ENCODE assay signal across 8 cellular contexts in the genomic region with DNA sequence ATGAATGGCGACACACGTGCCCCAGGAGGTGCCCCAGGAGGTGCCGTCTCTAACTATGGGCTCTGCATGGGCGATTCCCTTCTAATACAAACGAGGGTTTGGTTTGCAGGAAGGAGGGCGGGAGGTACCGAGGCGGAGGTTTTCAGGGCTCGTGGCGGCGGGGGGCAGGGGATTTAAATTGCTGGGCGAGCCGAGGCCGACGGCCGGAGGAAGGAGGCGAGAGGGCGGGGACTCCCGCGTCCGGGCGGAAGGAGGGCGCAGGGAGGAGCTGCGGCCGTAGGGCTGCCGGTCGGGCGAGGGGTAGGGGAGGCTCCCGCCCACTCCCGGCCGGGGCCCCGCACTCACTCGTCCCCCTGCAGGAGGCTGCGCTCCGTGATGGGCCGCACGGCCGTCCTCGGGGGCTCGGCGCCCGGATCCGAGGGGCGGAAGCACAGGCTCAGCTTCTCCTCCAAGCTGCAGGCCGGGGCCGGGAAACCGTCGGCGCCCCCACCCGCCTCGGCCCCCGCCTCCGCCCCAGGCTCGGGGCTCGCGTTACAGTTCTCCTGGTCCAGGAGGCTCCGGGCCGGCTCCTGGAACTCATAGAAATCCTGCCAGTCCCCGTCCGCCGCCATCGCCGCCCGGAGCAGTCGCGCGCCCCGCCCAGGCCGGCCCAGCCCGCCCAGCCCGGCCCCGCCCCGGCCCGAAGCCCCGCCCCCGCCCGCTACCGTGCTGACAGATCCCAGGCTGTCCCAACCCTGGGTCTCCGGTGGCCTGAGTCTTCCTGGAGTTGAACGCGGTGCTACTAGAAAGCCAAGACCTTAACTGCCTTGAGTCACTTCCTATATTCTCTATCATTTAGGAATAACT. TPM values are rescaled to one million over a fixed set of nuclear protein-coding genes. Genes with fewer than 3 reads are reported as not detected.
DNase-seq lines count a peak whose midpoint lies in the region; ATAC-seq and TF ChIP-seq lines count a peak whose summit lies in the region.

A gene with protein sequence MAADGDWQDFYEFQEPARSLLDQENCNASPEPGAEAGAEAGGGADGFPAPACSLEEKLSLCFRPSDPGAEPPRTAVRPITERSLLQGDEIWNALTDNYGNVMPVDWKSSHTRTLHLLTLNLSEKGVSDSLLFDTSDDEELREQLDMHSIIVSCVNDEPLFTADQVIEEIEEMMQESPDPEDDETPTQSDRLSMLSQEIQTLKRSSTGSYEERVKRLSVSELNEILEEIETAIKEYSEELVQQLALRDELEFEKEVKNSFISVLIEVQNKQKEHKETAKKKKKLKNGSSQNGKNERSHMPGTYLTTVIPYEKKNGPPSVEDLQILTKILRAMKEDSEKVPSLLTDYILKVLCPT (minus strand): TSS at position 637 of the 846 bp plus-strand sequence. CDS start 26 bp downstream, at position 611.

- H3K27me3 ChIP-seq in BLaER1 (no peaks in the 10 kb centered on the region), duodenal mucosa (ENCODE audit: control insufficient read depth in 1 of 2, insufficient read depth in 2 of 2, low read length in 2 of 2) (no peaks in the 10 kb centered on the region), right lobe of liver (no peaks in the 10 kb centered on the region)

- POLR2A ChIA-PET in activated CD4-positive, alpha-beta memory T cell treated with anti-CD3 and anti-CD28 coated beads for 36 hours (lab: Charles Lee), result interaction anchor here (1.2 kb wide), 1 partner anchor 10 kb away, joined by 3 read pairs; no protein-coding TSS in a partner anchor

- H3K36me3 ChIP-seq in BLaER1 (peaks cover 25% of the 10 kb centered on the region), duodenal mucosa (ENCODE audit: control insufficient read depth in 1 of 2, insufficient read depth in 2 of 2, low read length in 2 of 2) (no peaks in the 10 kb centered on the region), right lobe of liver (no peaks in the 10 kb centered on the region)

- no peaks in the 10 kb centered on the region for H3K27me3 Mint-ChIP-seq in activated CD4-positive, alpha-beta memory T cell treated with anti-CD3 and anti-CD28 coated beads for 36 hours

- no peaks in the 10 kb centered on the region for H3K9me3 Mint-ChIP-seq in activated CD4-positive, alpha-beta memory T cell treated with anti-CD3 and anti-CD28 coated beads for 36 hours

- CTCF ChIA-PET in activated CD4-positive, alpha-beta memory T cell treated with anti-CD3 and anti-CD28 coated beads for 36 hours (lab: Charles Lee), result interaction anchor here (0.7 kb wide), 1 partner anchor 245 kb away, joined by 3 read pairs; no protein-coding TSS in a partner anchor

- WGBS in right lobe of liver (ENCODE audit: insufficient coverage, low coverage, low lambda C conversion rate, missing lambda C conversion rate), result under 1% methylated on average over 25 of the region's 81 CpGs

- H3K4me1 ChIP-seq in BLaER1 (peaks cover 18% of the 10 kb centered on the region), duodenal mucosa (ENCODE audit: control insufficient read depth in 1 of 2, insufficient read depth in 2 of 2, low read length in 2 of 2) (peaks cover 28 to 30% of the 10 kb centered on the region in 2 donors), right lobe of liver (peaks cover 0 to 18% (median 2%) of the 10 kb centered on the region in 4 donors)

- intact Hi-C loops in activated CD4-positive, alpha-beta memory T cell treated with anti-CD3 and anti-CD28 coated beads for 36 hours (cut with micrococcal nuclease), result loop anchor here (5.0 kb wide), 2 partner anchors 240 to 370 kb away; a partner anchor contains a TSS
- intact Hi-C loops in right lobe of liver (cut with DNase I), result no loop called here

- no peak for TF ChIP-seq CTCF in right lobe of liver (IDR thresholded peaks at IDR 0.05)

- DNase-seq in NCI-H526 treated with DMSO at 0.1 percent for 48 hours (lab: John Stamatoyannopoulos, UW) (peak; percentile 62), right lobe of liver (peak; percentile 78 to 85 (median 81))
- peak; percentile 78 for DNase-seq in activated CD4-positive, alpha-beta memory T cell treated with anti-CD3 and anti-CD28 coated beads for 36 hours
- peak in 2 of 3 donors; percentile 22 to 50 for DNase-seq in stimulated activated CD4-positive, alpha-beta T cell treated with anti-CD3 and anti-CD28 coated beads, TNF-alpha, amount 100 ng/mL, for 1 hour (ENCODE audit: low read depth in 3 of 3, low spot score in 1 of 3)

- H3K9me3 ChIP-seq in BLaER1, result peaks cover 7% of the 10 kb centered on the region; the same call in 1 of the 2 replicates
- H3K9me3 ChIP-seq in duodenal mucosa (ENCODE audit: control insufficient read depth in 1 of 2, low read length in 2 of 2), result no peaks in the 10 kb centered on the region
- no peaks in the 10 kb centered on the region for H3K9me3 ChIP-seq in right lobe of liver

- peak; percentile 63 for TF ChIP-seq POLR2A in GM19193 (IDR thresholded peaks at IDR 0.05; ENCODE audit: extremely low read depth, insufficient read depth, insufficient read length)
- peak; percentile 41 for TF ChIP-seq POLR2A in right lobe of liver (IDR thresholded peaks at IDR 0.05)

- H3K4me3 ChIP-seq in BLaER1, result peak within 1 kb of the TSS; percentile 80
- peak within 1 kb of the TSS; percentile 77 to 98 for H3K4me3 ChIP-seq in duodenal mucosa (ENCODE audit: low read depth in 1 of 2, low read length in 2 of 2)
- peak within 1 kb of the TSS; percentile 77 to 100 (median 100) for H3K4me3 ChIP-seq in right lobe of liver

- H3K27ac ChIP-seq in BLaER1, result peak within 1 kb of the TSS; percentile 82
- peak within 1 kb of the TSS; percentile 78 for H3K27ac ChIP-seq in duodenal mucosa (ENCODE audit: low read depth, low read length)
- H3K27ac ChIP-seq in right lobe of liver, result peak within 1 kb of the TSS; percentile 87 to 93 (median 93)

- H3K9ac ChIP-seq in BLaER1 (peak within 1 kb of the TSS; percentile 84), duodenal mucosa (ENCODE audit: low read depth in 1 of 2, low read length in 2 of 2) (peak within 1 kb of the TSS; percentile 58 to 70)

- peaks cover 31% of the 10 kb centered on the region for H3K4me1 Mint-ChIP-seq in activated CD4-positive, alpha-beta memory T cell treated with anti-CD3 and anti-CD28 coated beads for 36 hours (ENCODE audit: low read depth)

- ATAC-seq in HG03378 (IDR thresholded peaks at IDR 0.05; ENCODE audit: unreplicated experiment), result peak; percentile 96
- peak; percentile 98 to 99 (median 98) for ATAC-seq in right lobe of liver

- peak within 1 kb of the TSS; percentile 84 for H3K4me2 ChIP-seq in BLaER1

- H3K27ac Mint-ChIP-seq in activated CD4-positive, alpha-beta memory T cell treated with anti-CD3 and anti-CD28 coated beads for 36 hours, result peak within 1 kb of the TSS; percentile 83

- H3K36me3 Mint-ChIP-seq in activated CD4-positive, alpha-beta memory T cell treated with anti-CD3 and anti-CD28 coated beads for 36 hours, result no peaks in the 10 kb centered on the region

- peaks cover 30% of the 10 kb centered on the region for H4K20me1 ChIP-seq in BLaER1

- peak within 1 kb of the TSS; percentile 93 for H3K4me3 Mint-ChIP-seq in activated CD4-positive, alpha-beta memory T cell treated with anti-CD3 and anti-CD28 coated beads for 36 hours

RNA-seq across cellular contexts. Expression of the gene that starts here (rescaled TPM):
- 1 to 10 TPM; 6.8 to 9.3 TPM for total RNA-seq in activated CD4-positive, alpha-beta memory T cell treated with anti-CD3 and anti-CD28 coated beads for 36 hours
- 10 to 100 TPM; 11.1 to 22.2 (median 18.7) TPM for total RNA-seq in right lobe of liver

Comparison
In these comparisons a context has a peak if more than half of its experiments do, and no peak if none do; other contexts are left out.
1. Peak in every context shown above with its lines: DNase-seq, ATAC-seq, H3K4me3 ChIP-seq and H3K27ac ChIP-seq.